ENCODE assay signal across 39 cellular contexts in the genomic region with DNA sequence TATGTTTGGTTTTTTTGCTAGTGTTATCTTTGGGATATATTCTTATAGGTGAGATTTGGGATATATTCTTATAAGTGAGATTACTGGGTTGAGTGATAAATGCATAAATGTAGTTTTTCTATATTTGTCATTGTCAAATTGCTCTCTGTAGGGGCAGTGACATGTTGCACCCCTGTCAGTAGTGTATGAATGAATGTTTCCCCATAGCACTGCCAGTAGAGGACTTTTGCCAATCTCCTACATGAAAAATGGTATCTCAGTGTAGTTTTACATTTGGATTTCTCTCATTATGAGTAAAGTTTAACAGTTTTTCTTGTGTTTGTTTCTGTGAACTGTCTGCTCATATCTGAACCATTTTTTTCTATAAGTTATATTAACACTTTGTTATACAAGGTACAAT. TPM values are rescaled to one million over a fixed set of nuclear protein-coding genes. Genes with fewer than 3 reads are reported as not detected.
"Had no signal": no experiment of that assay in that cellular context is flagged by ENCODE, and none has a peak within 500 bp of the region (broad histone marks: within the 10 kb centered on the region; RNA-seq: fewer than 3 reads in every experiment).

No MANE protein-coding gene starts in this region.

- H3K4me3 Mint-ChIP-seq: activated B cell treated with CpG ODN at 0.5 μM for 24 hours; activated CD4-positive, alpha-beta T cell treated with anti-CD3 and anti-CD28 coated beads, Interleukin-2, amount 10 ng/mL, durations not matched to agents 24 days and 14 days; activated naive CD4-positive, alpha-beta T cell treated with anti-CD3 and anti-CD28 coated beads, Interleukin-2, amount 50 U/mL, for 24 hours; activated naive CD8-positive, alpha-beta T cell treated with anti-CD3 and anti-CD28 coated beads for 36 hours; activated naive CD8-positive, alpha-beta T cell treated with anti-CD3 and anti-CD28 coated beads, Interleukin-2, amount 50 U/mL, for 24 hours; activated T-helper 1 cell treated with anti-CD3 and anti-CD28 coated beads, Interleukin-12 subunit alpha, Interleukin-12 subunit beta, Interleukin-2, Interleukin-4 antibody, amounts not matched to agents 30 ng/mL and 10 ng/mL and 1 ng/mL, durations not matched to agents 14 hours and 24 hours and 36 hours; brain; T-helper 17 cell; T-helper 2 cell treated with Interferon-gamma antibody and Interleukin-4, amounts not matched to agents 5 μg/mL and 100 μg/mL, for 36 hours had no signal

- H3K9me3 ChIP-seq: adrenal gland, ascending aorta, breast epithelium, colonic mucosa, esophagus squamous epithelium, gastroesophageal sphincter, heart right ventricle had no signal

- H3K4me3 ChIP-seq: adrenal gland, ascending aorta, breast epithelium, cardiac muscle cell, colonic mucosa, esophagus squamous epithelium, gastroesophageal sphincter, heart right ventricle, hepatocyte had no signal

- DNase-seq: activated B cell treated with CpG ODN at 0.5 μM for 24 hours; activated CD4-positive, alpha-beta T cell treated with anti-CD3 and anti-CD28 coated beads, Interleukin-2, amount 10 ng/mL, durations not matched to agents 24 days and 14 days; activated CD4-positive, alpha-beta T cell treated with anti-CD3 and anti-CD28 coated beads, Interleukin-2, amount 50 U/mL, for 4 hours; activated CD8-positive, alpha-beta memory T cell treated with anti-CD3 and anti-CD28 coated beads for 24 hours; activated gamma-delta T cell; activated naive CD4-positive, alpha-beta T cell; activated naive CD8-positive, alpha-beta T cell treated with anti-CD3 and anti-CD28 coated beads for 36 hours; activated naive CD8-positive, alpha-beta T cell treated with anti-CD3 and anti-CD28 coated beads, Interleukin-2, amount 50 U/mL, for 24 hours; adrenal gland; amygdala; central memory CD4-positive, alpha-beta T cell; cerebellar nuclear complex; colonic mucosa; effector CD8-positive, alpha-beta T cell; esophagus squamous epithelium; foreskin melanocyte; heart right ventricle; T-helper 1 cell; T-helper 17 cell; T1000; WERI-Rb-1 had no signal

- H3K27me3 Mint-ChIP-seq: activated B cell treated with CpG ODN at 0.5 μM for 24 hours; activated CD4-positive, alpha-beta T cell treated with anti-CD3 and anti-CD28 coated beads, Interleukin-2, amount 10 ng/mL, durations not matched to agents 24 days and 14 days; activated naive CD4-positive, alpha-beta T cell treated with anti-CD3 and anti-CD28 coated beads, Interleukin-2, amount 50 U/mL, for 24 hours; activated naive CD8-positive, alpha-beta T cell treated with anti-CD3 and anti-CD28 coated beads for 36 hours; activated naive CD8-positive, alpha-beta T cell treated with anti-CD3 and anti-CD28 coated beads, Interleukin-2, amount 50 U/mL, for 24 hours; brain; T-helper 17 cell had no signal

- H3K9me3 Mint-ChIP-seq: activated B cell treated with CpG ODN at 0.5 μM for 24 hours; activated naive CD4-positive, alpha-beta T cell treated with anti-CD3 and anti-CD28 coated beads, Interleukin-2, amount 50 U/mL, for 24 hours; activated naive CD8-positive, alpha-beta T cell treated with anti-CD3 and anti-CD28 coated beads for 36 hours; activated naive CD8-positive, alpha-beta T cell treated with anti-CD3 and anti-CD28 coated beads, Interleukin-2, amount 50 U/mL, for 24 hours; activated T-helper 1 cell treated with anti-CD3 and anti-CD28 coated beads, Interleukin-12 subunit alpha, Interleukin-12 subunit beta, Interleukin-2, Interleukin-4 antibody, amounts not matched to agents 30 ng/mL and 10 ng/mL and 1 ng/mL, durations not matched to agents 14 hours and 24 hours and 36 hours; T-helper 2 cell treated with Interferon-gamma antibody and Interleukin-4, amounts not matched to agents 5 μg/mL and 100 μg/mL, for 36 hours had no signal

- H3K36me3 ChIP-seq: breast epithelium had no signal

- H3K27me3 ChIP-seq: adrenal gland, ascending aorta, breast epithelium, cardiac muscle cell, colonic mucosa, esophagus squamous epithelium, gastroesophageal sphincter, heart right ventricle, hepatocyte had no signal

- H3K4me1 ChIP-seq: ascending aorta, breast epithelium, colonic mucosa had no signal

- FAIRE-seq: endometrium, endothelial cell of umbilical vein had no signal

- ATAC-seq: activated CD4-positive, CD25-positive, alpha-beta regulatory T cell treated with anti-CD3 and anti-CD28 coated beads, Interleukin-2, amount 50 U/mL, for 24 hours; activated naive CD8-positive, alpha-beta T cell treated with anti-CD3 and anti-CD28 coated beads, Interleukin-2, amount 50 U/mL, for 24 hours; gastroesophageal sphincter; heart right ventricle; T-helper 17 cell had no signal

- H3K27ac Mint-ChIP-seq: activated B cell treated with CpG ODN at 0.5 μM for 24 hours; activated CD4-positive, alpha-beta T cell treated with anti-CD3 and anti-CD28 coated beads, Interleukin-2, amount 10 ng/mL, durations not matched to agents 24 days and 14 days; activated naive CD4-positive, alpha-beta T cell treated with anti-CD3 and anti-CD28 coated beads, Interleukin-2, amount 50 U/mL, for 24 hours; activated naive CD8-positive, alpha-beta T cell treated with anti-CD3 and anti-CD28 coated beads for 36 hours; activated naive CD8-positive, alpha-beta T cell treated with anti-CD3 and anti-CD28 coated beads, Interleukin-2, amount 50 U/mL, for 24 hours; brain; T-helper 17 cell; T-helper 2 cell treated with Interferon-gamma antibody and Interleukin-4, amounts not matched to agents 5 μg/mL and 100 μg/mL, for 36 hours had no signal

- H3K27ac ChIP-seq: adrenal gland, ascending aorta, breast epithelium, cardiac muscle cell, colonic mucosa, epithelial cell of prostate, esophagus squamous epithelium, gastroesophageal sphincter, heart right ventricle, hepatocyte, WERI-Rb-1 had no signal

RNA-seq across cellular contexts. Expression of a gene that starts 51.4 kb away (rescaled TPM):
- total RNA-seq: activated B cell treated with CpG ODN at 0.5 μM for 24 hours; activated CD4-positive, alpha-beta T cell treated with anti-CD3 and anti-CD28 coated beads, Interleukin-2, amount 10 ng/mL, durations not matched to agents 24 days and 14 days; activated naive CD8-positive, alpha-beta T cell treated with anti-CD3 and anti-CD28 coated beads for 36 hours; activated T-helper 1 cell treated with anti-CD3 and anti-CD28 coated beads, Interleukin-12 subunit alpha, Interleukin-12 subunit beta, Interleukin-2, Interleukin-4 antibody, amounts not matched to agents 30 ng/mL and 10 ng/mL and 1 ng/mL, durations not matched to agents 14 hours and 24 hours and 36 hours; ascending aorta; breast epithelium; colonic mucosa; dermis microvascular lymphatic vessel endothelial cell; endothelial cell of umbilical vein; esophagus squamous epithelium; fibroblast of lung; fibroblast of villous mesenchyme; gastroesophageal sphincter; glomerular endothelial cell; T-helper 17 cell had no signal
- polyA plus RNA-seq: endothelial cell of umbilical vein, esophagus, fibroblast of lung had no signal
